In the genomic region with DNA sequence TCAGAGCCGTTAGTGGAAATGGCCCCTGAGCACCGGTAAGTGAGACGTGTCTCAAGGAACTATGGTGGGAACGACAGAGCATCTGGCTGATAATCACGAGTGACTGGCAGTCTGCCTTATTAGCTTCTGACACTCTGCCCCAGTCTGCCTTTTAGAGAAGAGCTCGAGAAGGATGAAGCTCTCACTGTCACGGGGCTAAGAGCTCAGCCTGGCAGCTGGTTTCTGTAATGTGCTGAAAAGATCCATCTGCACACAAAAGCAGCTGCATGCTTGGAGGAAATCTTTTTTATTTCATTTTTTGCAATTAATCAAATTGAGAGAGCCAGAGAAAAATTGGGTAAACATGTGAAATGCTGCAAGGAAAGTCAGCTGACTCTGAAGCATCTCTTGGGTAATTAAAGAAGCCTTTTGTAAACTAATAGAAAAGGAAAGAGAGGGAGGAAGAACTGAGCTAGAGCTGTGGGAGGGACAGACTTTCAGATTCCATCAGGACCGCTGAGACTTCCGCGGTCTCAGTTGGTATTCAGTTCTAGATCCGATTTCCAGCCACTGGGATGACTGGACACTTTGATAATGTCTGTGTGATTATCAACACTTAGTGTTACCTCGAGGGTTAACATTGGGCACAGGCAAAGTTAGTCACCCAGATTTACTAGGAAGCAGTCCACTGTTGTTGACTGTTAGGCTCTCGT, we compare ENCODE assay signal across 8 cellular contexts. TPM values are rescaled to one million over a fixed set of nuclear protein-coding genes. Genes with fewer than 3 reads are reported as not detected.
DNase-seq lines count a peak whose midpoint lies in the region; ATAC-seq and TF ChIP-seq lines count a peak whose summit lies in the region.

No MANE protein-coding gene starts in this region.

- H3K9me3 ChIP-seq in T-helper 17 cell (ENCODE audit: control insufficient read depth, low read length, poor library complexity, severe bottlenecking) (no peaks in the 10 kb centered on the region), ovary (no peaks in the 10 kb centered on the region)

- peaks cover 75% of the 10 kb centered on the region for H3K4me1 Mint-ChIP-seq in T-helper 17 cell

- H3K27me3 ChIP-seq in ovary, result no peaks in the 10 kb centered on the region

- peak overlapping the region; percentile 97 for H3K27ac Mint-ChIP-seq in T-helper 17 cell

- TF ChIP-seq EP300 in ovary (IDR thresholded peaks at IDR 0.05), result no peak

- 2 to 4% (median 3%) methylated on average over 13 of the region's 13 CpGs for WGBS in ovary, 3 donors

- no peak for TF ChIP-seq CTCF in AG10803 (conservative IDR thresholded peaks at IDR 0.05; ENCODE audit: low read length)
- no peak for TF ChIP-seq CTCF in ovary (IDR thresholded peaks at IDR 0.05)
- no peak for TF ChIP-seq CTCF in GM10248 (IDR thresholded peaks at IDR 0.05; ENCODE audit: control extremely low read depth, extremely low read depth, low read depth, missing control alignments)

- peak overlapping the region; percentile 77 for H3K4me3 Mint-ChIP-seq in T-helper 17 cell

- H3K27me3 Mint-ChIP-seq in T-helper 17 cell, result no peaks in the 10 kb centered on the region

- H3K4me3 ChIP-seq in AG10803 (ENCODE audit: low read length), result peak overlapping the region; percentile 40
- no peak overlapping the region for H3K4me3 ChIP-seq in ovary

- H3K27ac ChIP-seq in ovary, result peak overlapping the region; percentile 30 to 63

- ATAC-seq in GM18520 (IDR thresholded peaks at IDR 0.05; ENCODE audit: unreplicated experiment) (peak; percentile 43), HG03064 (IDR thresholded peaks at IDR 0.05; ENCODE audit: low read depth, unreplicated experiment) (peak; percentile 49), T-helper 17 cell (peak; percentile 36), HG03135 (IDR thresholded peaks at IDR 0.05; ENCODE audit: unreplicated experiment) (no peak)

- H3K36me3 ChIP-seq in ovary, result no peaks in the 10 kb centered on the region

- H3K4me1 ChIP-seq in ovary (ENCODE audit: insufficient read depth), result peaks cover 30% of the 10 kb centered on the region

- H3K36me3 Mint-ChIP-seq in T-helper 17 cell (ENCODE audit: low read depth), result peaks cover 10% of the 10 kb centered on the region

- POLR2A ChIA-PET in GM10248 (lab: Yijun Ruan, JAX), result interaction anchor here (0.6 to 1.5 kb wide), 2 partner anchors 15 to 30 kb away, joined by 3 to 4 read pairs; no protein-coding TSS in a partner anchor

- intact Hi-C loops in ovary (cut with DNase I), result loop anchor here in 1 of 4 donors (10.0 kb wide), 2 partner anchors 93 to 283 kb away; partner anchors contain the start of gene ZNF236

- no peak for TF ChIP-seq POLR2A in ovary (IDR thresholded peaks at IDR 0.05)

- CTCF ChIA-PET in GM10248 (lab: Yijun Ruan, JAX), result interaction anchor here (0.8 to 2.3 kb wide), 7 partner anchors 8 to 111 kb away, joined by 3 to 8 read pairs (median 5); no protein-coding TSS in a partner anchor

- DNase-seq in AG10803 (ENCODE audit: low read depth) (peak; percentile 95), T-helper 17 cell (no peak), fibroblast of gingiva (ENCODE audit: low read depth) (peak; percentile 93), ovary (peak in 3 of 5 donors; percentile 65 to 73 (median 66)), GM10248 (ENCODE audit: extremely low spot score) (no peak)

RNA-seq across cellular contexts. Expression of gene MBP, which starts 24.4 kb away (rescaled TPM):
- total RNA-seq in T-helper 17 cell (100 to 1,000 TPM in 1 of 2 donors, 10 to 100 TPM in 1; 97.7 to 127 TPM), ovary (10 to 100 TPM; 19.9 to 38.2 (median 24.2) TPM)
- 10 to 100 TPM in 1 of 2 donors, 1 to 10 TPM in 1; 7.1 to 21.6 TPM for polyA plus RNA-seq in ovary

Comparison
In these comparisons a context has a peak if more than half of its experiments do, and no peak if none do; other contexts are left out.
1. DNase-seq: peak in AG10803 (single experiment), fibroblast of gingiva (single experiment) and ovary (3 of 5); none in T-helper 17 cell (0 of 3) and GM10248 (single experiment).